In genomic region chr11:44875056-44875455, GRCh38 we compare ENCODE assay signal across 1 cellular context.
TF ChIP-seq lines count a peak whose summit lies in the region.

No MANE protein-coding gene starts in this region.

TF ChIP-seq in H1, 55 proteins besides CTCF, POLR2A, EP300 and RAD21 (continued from another document):
- no peak for TF ChIP-seq ATF2 (IDR thresholded peaks at IDR 0.05; ENCODE audit: low read length)
- TF ChIP-seq GABPA (IDR thresholded peaks at IDR 0.05; ENCODE audit: borderline replicate concordance, insufficient read depth, low read length) = no peak
- TF ChIP-seq PHF8 (conservative IDR thresholded peaks at IDR 0.05; ENCODE audit: low read depth, low read length) = no peak
- no peak for TF ChIP-seq RFX5 (IDR thresholded peaks at IDR 0.05; ENCODE audit: borderline replicate concordance, low read depth, low read length)
- TF ChIP-seq SIRT6 (IDR thresholded peaks at IDR 0.05; ENCODE audit: low read length) = no peak
- no peak for TF ChIP-seq CBX5 (IDR thresholded peaks at IDR 0.05; ENCODE audit: low read depth, low read length)
- no peak for TF ChIP-seq TBP (IDR thresholded peaks at IDR 0.05; ENCODE audit: low read depth, low read length)
- no peak for TF ChIP-seq SP2 (IDR thresholded peaks at IDR 0.05; ENCODE audit: low read length)
- TF ChIP-seq BCL11A (IDR thresholded peaks at IDR 0.05; ENCODE audit: low read depth in 2 of 2, low read length in 2 of 2) = no peak
- no peak for TF ChIP-seq HDAC2 (IDR thresholded peaks at IDR 0.05; ENCODE audit: borderline replicate concordance in 1 of 2, low read depth in 2 of 2, low read length in 2 of 2)
